In genomic region chr15:99424978-99425665, GRCh38 we compare ENCODE assay signal across 9 cellular contexts.
A peak's percentile ranks its signal among the peaks of the same experiment; 100 is the strongest.
DNase-seq lines count a peak whose midpoint lies in the region; ATAC-seq and TF ChIP-seq lines count a peak whose summit lies in the region.
"Had no signal": no experiment of that assay in that cellular context is flagged by ENCODE, and none has a peak within 500 bp of the region (broad histone marks: within the 10 kb centered on the region; RNA-seq: fewer than 3 reads in every experiment).

No MANE protein-coding gene starts in this region.

- H2AFZ ChIP-seq in DND-41 (ENCODE audit: low read depth, low read length) = peak overlapping the region; percentile 70

- DNase-seq in DND-41 (peak; percentile 27), RKO (ENCODE audit: low spot score) (peak; percentile 22), hepatic stellate cell (ENCODE audit: low spot score) (peak; percentile 96), NCI-H2107 treated with DMSO at 0.1 percent for 48 hours (lab: John Stamatoyannopoulos, UW; ENCODE audit: unreplicated experiment) (no peak)
- peak; percentile 29 for DNase-seq in activated naive CD8-positive, alpha-beta T cell treated with anti-CD3 and anti-CD28 coated beads, Interleukin-2, amount 50 U/mL, for 16 hours (ENCODE audit: low read depth, low spot score)
- peak; percentile 39 to 49 for DNase-seq in stimulated activated CD4-positive, alpha-beta T cell treated with anti-CD3 and anti-CD28 coated beads, Interleukin-2, amount 100 ng/mL, for 48 hours
- DNase-seq: naive B cell had no signal

- peak overlapping the region; percentile 31 for H3K9ac ChIP-seq in DND-41 (ENCODE audit: low read depth, low read length)

- no peaks in the 10 kb centered on the region for H3K36me3 ChIP-seq in DND-41 (ENCODE audit: insufficient read depth, low read length)

- H3K27me3 ChIP-seq in DND-41 (ENCODE audit: insufficient read depth, low read length, poor library complexity) = no peaks in the 10 kb centered on the region

- H4K20me1 ChIP-seq in DND-41 (ENCODE audit: insufficient read depth, low read length) = no peaks in the 10 kb centered on the region

- H3K4me3 ChIP-seq in DND-41 (ENCODE audit: low read depth in 1 of 2, low read length in 2 of 2) = no peak overlapping the region

- TF ChIP-seq CTCF in DND-41 (IDR thresholded peaks at IDR 0.05; ENCODE audit: borderline replicate concordance, extremely low read depth, low read length, poor library complexity, severe bottlenecking) = no peak

- ATAC-seq in DND-41 (ENCODE audit: insufficient read depth, low read depth) (peak; percentile 75), HG02571 (IDR thresholded peaks at IDR 0.05; ENCODE audit: unreplicated experiment) (peak; percentile 77), HG03520 (IDR thresholded peaks at IDR 0.05; ENCODE audit: unreplicated experiment) (no peak)

- peak overlapping the region; percentile 82 for H3K27ac ChIP-seq in DND-41 (ENCODE audit: low read length)

- peaks cover 17% of the 10 kb centered on the region for H3K4me1 ChIP-seq in DND-41 (ENCODE audit: insufficient read depth, low read length)

- H3K9me3 ChIP-seq in DND-41 (ENCODE audit: insufficient read depth, low read length, severe bottlenecking) = no peaks in the 10 kb centered on the region

- H3K79me2 ChIP-seq in DND-41 (ENCODE audit: insufficient read depth, low read length) = no peaks in the 10 kb centered on the region

- no peak overlapping the region for H3K4me2 ChIP-seq in DND-41 (ENCODE audit: insufficient read depth, low read length)
